8 cellular contexts compared by ENCODE assay signal in the genomic region with DNA sequence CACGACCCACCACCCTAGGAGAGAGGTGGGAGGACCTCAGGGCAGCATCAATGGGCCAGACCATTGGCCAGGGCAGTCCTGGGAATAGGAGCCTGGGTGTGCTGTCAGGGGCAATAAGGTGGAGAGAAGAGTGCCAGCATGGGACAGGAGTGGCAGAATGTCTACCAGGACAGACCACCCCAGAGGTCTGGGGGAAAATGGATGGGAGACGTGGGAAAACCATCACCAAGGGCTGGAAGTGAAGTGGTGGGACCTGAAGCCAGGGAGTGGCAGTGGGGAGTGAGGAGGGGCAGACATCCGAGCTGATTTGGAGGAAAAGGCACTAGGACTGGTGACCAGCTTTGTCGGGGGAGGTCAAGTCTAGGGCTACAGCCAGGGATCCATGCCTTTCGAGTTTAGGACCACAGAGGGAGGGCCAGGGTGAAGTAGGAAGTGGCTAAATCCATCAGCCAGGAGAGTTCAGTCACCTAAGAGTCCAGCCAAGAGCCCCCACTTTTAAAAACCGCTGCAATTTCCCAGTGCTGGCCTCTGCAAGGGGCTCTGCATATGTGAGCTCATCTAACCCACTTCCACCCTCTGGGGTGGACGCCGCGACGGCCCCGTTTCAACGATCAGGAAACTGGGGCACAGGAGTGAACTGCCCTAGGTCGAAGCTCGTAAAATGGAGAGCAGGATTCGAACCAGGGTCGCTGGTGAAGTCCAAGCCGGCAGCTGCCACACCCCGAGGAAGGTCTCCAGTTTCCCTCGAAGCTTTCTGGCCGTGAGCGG. TPM values are rescaled to one million over a fixed set of nuclear protein-coding genes. Genes with fewer than 3 reads are reported as not detected.
DNase-seq lines count a peak whose midpoint lies in the region; ATAC-seq and TF ChIP-seq lines count a peak whose summit lies in the region.

No MANE protein-coding gene starts in this region.

- peak overlapping the region in 1 of 2 donors; percentile 11 for H3K4me3 ChIP-seq in CD4-positive, alpha-beta memory T cell (ENCODE audit: low read length in 2 of 2)
- H3K4me3 ChIP-seq in SJCRH30 (peak overlapping the region; percentile 76), fibroblast of mammary gland (ENCODE audit: control insufficient read depth, low read depth, low read length) (peak overlapping the region; percentile 68)

- intact Hi-C loops in CD4-positive, alpha-beta memory T cell (cut with micrococcal nuclease), result no loop called here

- H3K9me3 Mint-ChIP-seq in CD4-positive, alpha-beta memory T cell, result peaks cover 0 to 7% (median 3%) of the 10 kb centered on the region in 8 donors
- H3K9me3 Mint-ChIP-seq in osteocyte (ENCODE audit: unreplicated experiment), result no peaks in the 10 kb centered on the region
- peaks cover 3% of the 10 kb centered on the region for H3K9me3 Mint-ChIP-seq in activated CD4-positive, alpha-beta T cell treated with anti-CD3 and anti-CD28 coated beads, Interleukin-2, amount 10 ng/mL, durations not matched to agents 7 days and 5 days

- ATAC-seq in activated CD4-positive, CD25-positive, alpha-beta regulatory T cell treated with anti-CD3 and anti-CD28 coated beads, Interleukin-2, amount 50 U/mL, for 24 hours, result no peak
- ATAC-seq in HG03342 (IDR thresholded peaks at IDR 0.05; ENCODE audit: unreplicated experiment), result no peak

- H3K36me3 ChIP-seq in CD4-positive, alpha-beta memory T cell (ENCODE audit: insufficient read depth, low read length), result no peaks in the 10 kb centered on the region
- no peaks in the 10 kb centered on the region; the same call in 1 of the 2 replicates for H3K36me3 ChIP-seq in SJCRH30

- H3K9me3 ChIP-seq in CD4-positive, alpha-beta memory T cell (ENCODE audit: control insufficient read depth in 1 of 2, low read length in 2 of 2), result no peaks in the 10 kb centered on the region
- H3K9me3 ChIP-seq in SJCRH30 (replicated peaks), result no peaks in the 10 kb centered on the region

- CTCF ChIA-PET in CD4-positive, alpha-beta memory T cell (lab: Charles Lee; ENCODE audit: partially characterized antibody), result no interaction called here
- CTCF ChIA-PET in activated CD4-positive, alpha-beta T cell treated with anti-CD3 and anti-CD28 coated beads, Interleukin-2, amount 10 ng/mL, durations not matched to agents 7 days and 5 days (lab: Charles Lee), result no interaction called here

- peaks cover 4% of the 10 kb centered on the region for H3K27me3 ChIP-seq in CD4-positive, alpha-beta memory T cell (ENCODE audit: insufficient read depth, low read length)
- no peaks in the 10 kb centered on the region for H3K27me3 ChIP-seq in SJCRH30

- TF ChIP-seq CTCF in fibroblast of mammary gland (conservative IDR thresholded peaks at IDR 0.05; ENCODE audit: control insufficient read depth, insufficient read depth, low read depth, low read length), result no peak
- TF ChIP-seq CTCF in osteocyte (IDR thresholded peaks at IDR 0.05), result no peak

- H3K27ac ChIP-seq in CD4-positive, alpha-beta memory T cell (ENCODE audit: low read depth, low read length), result no peak overlapping the region
- peak overlapping the region; percentile 87 for H3K27ac ChIP-seq in SJCRH30

- H3K36me3 Mint-ChIP-seq in CD4-positive, alpha-beta memory T cell, result peaks cover 0 to 2% of the 10 kb centered on the region in 2 donors
- peaks cover 2% of the 10 kb centered on the region for H3K36me3 Mint-ChIP-seq in osteocyte (ENCODE audit: unreplicated experiment)
- H3K36me3 Mint-ChIP-seq in activated CD4-positive, alpha-beta T cell treated with anti-CD3 and anti-CD28 coated beads, Interleukin-2, amount 10 ng/mL, durations not matched to agents 7 days and 5 days (ENCODE audit: low read depth), result no peaks in the 10 kb centered on the region

- H3K4me1 Mint-ChIP-seq in CD4-positive, alpha-beta memory T cell, result peaks cover 13 to 44% (median 26%) of the 10 kb centered on the region in 4 donors
- H3K4me1 Mint-ChIP-seq in osteocyte (ENCODE audit: unreplicated experiment), result peaks cover 30% of the 10 kb centered on the region
- H3K4me1 Mint-ChIP-seq in activated CD4-positive, alpha-beta T cell treated with anti-CD3 and anti-CD28 coated beads, Interleukin-2, amount 10 ng/mL, durations not matched to agents 7 days and 5 days, result peaks cover 5% of the 10 kb centered on the region

- H3K4me3 Mint-ChIP-seq in CD4-positive, alpha-beta memory T cell, result peak overlapping the region; percentile 9 to 79 (median 60)
- peak overlapping the region; percentile 57 for H3K4me3 Mint-ChIP-seq in osteocyte (ENCODE audit: unreplicated experiment)
- H3K4me3 Mint-ChIP-seq in activated CD4-positive, alpha-beta T cell treated with anti-CD3 and anti-CD28 coated beads, Interleukin-2, amount 10 ng/mL, durations not matched to agents 7 days and 5 days, result no peak overlapping the region

- peaks cover 11 to 28% of the 10 kb centered on the region in 2 donors for H3K27me3 Mint-ChIP-seq in CD4-positive, alpha-beta memory T cell
- H3K27me3 Mint-ChIP-seq in osteocyte (ENCODE audit: unreplicated experiment), result peaks cover 5% of the 10 kb centered on the region
- H3K27me3 Mint-ChIP-seq in activated CD4-positive, alpha-beta T cell treated with anti-CD3 and anti-CD28 coated beads, Interleukin-2, amount 10 ng/mL, durations not matched to agents 7 days and 5 days, result peaks cover 41% of the 10 kb centered on the region

- peaks cover 5% of the 10 kb centered on the region for H3K4me1 ChIP-seq in CD4-positive, alpha-beta memory T cell (ENCODE audit: insufficient read depth, low read length)
- peaks cover 14% of the 10 kb centered on the region for H3K4me1 ChIP-seq in SJCRH30

- no peak for DNase-seq in CD4-positive, alpha-beta memory T cell
- DNase-seq in SJCRH30 (peak; percentile 31 to 34), fibroblast of mammary gland (ENCODE audit: low read depth) (no peak), osteocyte (ENCODE audit: extremely low spot score, unreplicated experiment) (no peak), NCI-H2196 treated with DMSO at 0.1 percent for 48 hours (lab: John Stamatoyannopoulos, UW; ENCODE audit: unreplicated experiment) (no peak)
- no peak for DNase-seq in activated CD4-positive, alpha-beta T cell treated with anti-CD3 and anti-CD28 coated beads, Interleukin-2, amount 10 ng/mL, durations not matched to agents 7 days and 5 days

- H3K27ac Mint-ChIP-seq in CD4-positive, alpha-beta memory T cell, result peak overlapping the region in 3 of 7 donors; percentile 10 to 68 (median 27)
- H3K27ac Mint-ChIP-seq in osteocyte (ENCODE audit: unreplicated experiment), result peak overlapping the region; percentile 11
- H3K27ac Mint-ChIP-seq in activated CD4-positive, alpha-beta T cell treated with anti-CD3 and anti-CD28 coated beads, Interleukin-2, amount 10 ng/mL, durations not matched to agents 7 days and 5 days, result no peak overlapping the region

- POLR2A ChIA-PET in CD4-positive, alpha-beta memory T cell (lab: Charles Lee; ENCODE audit: partially characterized antibody), result interaction anchor here (0.5 kb wide), 1 partner anchor 13 kb away, joined by 3 read pairs; no protein-coding TSS in a partner anchor
- POLR2A ChIA-PET in activated CD4-positive, alpha-beta T cell treated with anti-CD3 and anti-CD28 coated beads, Interleukin-2, amount 10 ng/mL, durations not matched to agents 7 days and 5 days (lab: Charles Lee), result no interaction called here

RNA-seq across cellular contexts. Expression of a gene that starts 0.8 kb away (rescaled TPM):
- 1 to 10 TPM; 3.2 to 3.3 TPM for total RNA-seq in CD4-positive, alpha-beta memory T cell
- polyA plus RNA-seq in CD4-positive, alpha-beta memory T cell, result under 1 TPM; 0.31 to 0.86 TPM
- 9.5 and 9.9 TPM in 2 replicates for total RNA-seq in SJCRH30 (2014; rRNA removed; shearing (Covaris generic))
- total RNA-seq in osteocyte, result 3.1 and 3.5 TPM in 2 replicates
- total RNA-seq in activated CD4-positive, alpha-beta T cell treated with anti-CD3 and anti-CD28 coated beads, Interleukin-2, amount 10 ng/mL, durations not matched to agents 7 days and 5 days, result under 1 TPM; 0.56 to 0.72 TPM

RNA-seq across cellular contexts. Expression of a gene that starts 3.5 kb away (rescaled TPM):
- 1 to 10 TPM; 2.1 to 2.9 TPM for total RNA-seq in CD4-positive, alpha-beta memory T cell
- polyA plus RNA-seq in CD4-positive, alpha-beta memory T cell, result under 1 TPM in 1 of 2 donors, not detected in 1; 0.17 TPM
- total RNA-seq in SJCRH30 (2014; rRNA removed; shearing (Covaris generic)), result 13.8 and 14.3 TPM in 2 replicates
- total RNA-seq in osteocyte, result 40.9 and 41.6 TPM in 2 replicates
- 1 to 10 TPM in 1 of 2 experiments, under 1 TPM in 1; 0.69 to 1.3 TPM for total RNA-seq in activated CD4-positive, alpha-beta T cell treated with anti-CD3 and anti-CD28 coated beads, Interleukin-2, amount 10 ng/mL, durations not matched to agents 7 days and 5 days

Comparison
In these comparisons a context has a peak if more than half of its experiments do, and no peak if none do; other contexts are left out.
1. DNase-seq: peak in SJCRH30 (2 of 2); none in CD4-positive, alpha-beta memory T cell (0 of 5), fibroblast of mammary gland (single experiment), osteocyte (single experiment), NCI-H2196 treated with DMSO at 0.1 percent for 48 hours (single experiment) and activated CD4-positive, alpha-beta T cell treated with anti-CD3 and anti-CD28 coated beads, Interleukin-2, amount 10 ng/mL, durations not matched to agents 7 days and 5 days (single experiment).